In the genomic region with DNA sequence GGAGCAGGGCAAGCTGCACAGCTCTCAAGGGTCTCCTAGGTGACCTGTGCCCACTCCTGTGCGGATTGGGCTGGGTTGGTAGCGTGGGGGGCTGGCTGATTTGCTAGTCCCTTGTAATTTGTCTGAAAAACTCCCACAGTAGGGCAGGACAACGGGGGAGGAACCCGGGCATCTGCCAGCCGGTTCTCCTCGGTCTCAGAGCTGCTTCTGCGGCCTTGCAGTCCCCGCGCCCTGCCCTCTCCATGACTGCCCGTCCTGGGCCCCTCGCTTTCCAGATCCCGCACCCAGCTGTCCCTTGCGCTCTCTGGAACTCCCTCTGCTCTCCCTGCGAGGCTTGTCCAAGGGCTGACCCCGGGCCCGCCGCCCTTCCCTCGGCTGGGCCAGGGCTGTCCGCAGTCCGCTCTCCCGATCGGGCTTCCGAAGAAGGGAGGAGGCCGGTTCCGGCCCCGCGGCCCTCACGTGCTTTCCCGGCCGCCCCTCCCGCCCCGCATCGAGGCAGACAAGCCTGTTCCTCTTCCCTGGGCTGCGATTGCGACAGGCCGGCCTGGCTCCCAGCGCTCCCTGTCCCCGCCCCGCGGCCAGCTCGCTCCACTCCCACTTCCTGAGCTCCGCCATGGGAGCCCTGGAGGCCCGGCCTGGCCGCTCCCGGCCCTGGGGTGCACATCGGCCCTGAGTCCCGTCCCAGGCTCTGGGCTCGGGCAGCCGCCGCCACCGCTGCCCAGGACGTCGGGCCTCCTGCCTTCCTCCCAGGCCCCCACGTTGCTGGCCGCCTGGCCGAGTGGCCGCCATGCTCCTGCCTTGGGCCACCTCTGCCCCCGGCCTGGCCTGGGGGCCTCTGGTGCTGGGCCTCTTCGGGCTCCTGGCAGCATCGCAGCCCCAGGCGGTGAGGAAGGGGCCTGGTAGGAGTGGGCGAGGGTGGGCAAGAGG, we compare ENCODE assay signal across 1 cellular context.
TF ChIP-seq lines count a peak whose summit lies in the region.

Gene LTBR, plus strand, starts transcription at position 591 of the 927 bp plus-strand sequence. Its CDS starts 197 bp downstream, at position 788.

TF ChIP-seq in HepG2, 621 proteins besides CTCF, POLR2A, EP300 and RAD21 (continued from another document and continues in another):
- TF ChIP-seq, protein P1, sequence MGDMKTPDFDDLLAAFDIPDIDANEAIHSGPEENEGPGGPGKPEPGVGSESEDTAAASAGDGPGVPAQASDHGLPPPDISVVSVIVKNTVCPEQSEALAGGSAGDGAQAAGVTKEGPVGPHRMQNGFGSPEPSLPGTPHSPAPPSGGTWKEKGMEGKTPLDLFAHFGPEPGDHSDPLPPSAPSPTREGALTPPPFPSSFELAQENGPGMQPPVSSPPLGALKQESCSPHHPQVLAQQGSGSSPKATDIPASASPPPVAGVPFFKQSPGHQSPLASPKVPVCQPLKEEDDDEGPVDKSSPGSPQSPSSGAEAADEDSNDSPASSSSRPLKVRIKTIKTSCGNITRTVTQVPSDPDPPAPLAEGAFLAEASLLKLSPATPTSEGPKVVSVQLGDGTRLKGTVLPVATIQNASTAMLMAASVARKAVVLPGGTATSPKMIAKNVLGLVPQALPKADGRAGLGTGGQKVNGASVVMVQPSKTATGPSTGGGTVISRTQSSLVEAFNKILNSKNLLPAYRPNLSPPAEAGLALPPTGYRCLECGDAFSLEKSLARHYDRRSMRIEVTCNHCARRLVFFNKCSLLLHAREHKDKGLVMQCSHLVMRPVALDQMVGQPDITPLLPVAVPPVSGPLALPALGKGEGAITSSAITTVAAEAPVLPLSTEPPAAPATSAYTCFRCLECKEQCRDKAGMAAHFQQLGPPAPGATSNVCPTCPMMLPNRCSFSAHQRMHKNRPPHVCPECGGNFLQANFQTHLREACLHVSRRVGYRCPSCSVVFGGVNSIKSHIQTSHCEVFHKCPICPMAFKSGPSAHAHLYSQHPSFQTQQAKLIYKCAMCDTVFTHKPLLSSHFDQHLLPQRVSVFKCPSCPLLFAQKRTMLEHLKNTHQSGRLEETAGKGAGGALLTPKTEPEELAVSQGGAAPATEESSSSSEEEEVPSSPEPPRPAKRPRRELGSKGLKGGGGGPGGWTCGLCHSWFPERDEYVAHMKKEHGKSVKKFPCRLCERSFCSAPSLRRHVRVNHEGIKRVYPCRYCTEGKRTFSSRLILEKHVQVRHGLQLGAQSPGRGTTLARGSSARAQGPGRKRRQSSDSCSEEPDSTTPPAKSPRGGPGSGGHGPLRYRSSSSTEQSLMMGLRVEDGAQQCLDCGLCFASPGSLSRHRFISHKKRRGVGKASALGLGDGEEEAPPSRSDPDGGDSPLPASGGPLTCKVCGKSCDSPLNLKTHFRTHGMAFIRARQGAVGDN (CRISPR knock-in tag; IDR thresholded peaks at IDR 0.05): peak; percentile 97
- TF ChIP-seq SNAI1 (CRISPR knock-in tag; IDR thresholded peaks at IDR 0.05; ENCODE audit: borderline replicate concordance) (peak; percentile 72; the same call in 1 of the 2 replicates), SRY (CRISPR knock-in tag; IDR thresholded peaks at IDR 0.05) (peak; percentile 92), HDAC2 (CRISPR knock-in tag; IDR thresholded peaks at IDR 0.05) (peak; percentile 86), NFAT5 (CRISPR knock-in tag; IDR thresholded peaks at IDR 0.05) (0 out of 2 replicates have a peak, but pooled peaks have one; percentile 20), KDM5B (CRISPR knock-in tag; IDR thresholded peaks at IDR 0.05; ENCODE audit: borderline replicate concordance) (peak; percentile 97), ZNF18 (CRISPR knock-in tag; IDR thresholded peaks at IDR 0.05; ENCODE audit: insufficient replicate concordance) (peak; percentile 89), GATA4 (IDR thresholded peaks at IDR 0.05; ENCODE audit: borderline replicate concordance, low read depth) (0 out of 2 replicates have a peak, but pooled peaks have one; percentile 29), ZMYM3 (CRISPR knock-in tag; IDR thresholded peaks at IDR 0.05) (peak; percentile 35; the same call in 1 of the 2 replicates), SRSF1 (optimal IDR thresholded peaks at IDR 0.05; ENCODE audit: low read depth, low read length) (no peak), RBM22 (optimal IDR thresholded peaks at IDR 0.05; ENCODE audit: low read length) (no peak), AHR (CRISPR knock-in tag; IDR thresholded peaks at IDR 0.05) (peak; percentile 74; the same call in 1 of the 2 replicates), ZNF816 (CRISPR knock-in tag; IDR thresholded peaks at IDR 0.05; ENCODE audit: borderline replicate concordance) (peak; percentile 58), ETV5 (CRISPR knock-in tag; IDR thresholded peaks at IDR 0.05; ENCODE audit: borderline replicate concordance) (peak; percentile 93), KDM1A (CRISPR knock-in tag; IDR thresholded peaks at IDR 0.05) (peak; percentile 32; the same call in 1 of the 2 replicates), KAT8 (CRISPR knock-in tag; IDR thresholded peaks at IDR 0.05) (peak; percentile 83), ZC3H4 (CRISPR knock-in tag; IDR thresholded peaks at IDR 0.05; ENCODE audit: borderline replicate concordance) (peak; percentile 81; the same call in 1 of the 2 replicates), HMGA1 (CRISPR knock-in tag; conservative IDR thresholded peaks at IDR 0.05) (no peak), ZBTB7B (CRISPR knock-in tag; IDR thresholded peaks at IDR 0.05) (peak; percentile 70), TCF12 (IDR thresholded peaks at IDR 0.05) (no peak), TCF12 (CRISPR knock-in tag; IDR thresholded peaks at IDR 0.05) (peak; percentile 89; the same call in 1 of the 2 replicates), SRSF4 (IDR thresholded peaks at IDR 0.05; ENCODE audit: low read depth, low read length, poor library complexity, severe bottlenecking) (no peak), ZNF709 (CRISPR knock-in tag; IDR thresholded peaks at IDR 0.05) (peak; percentile 83), EZH2 (conservative IDR thresholded peaks at IDR 0.05; ENCODE audit: low read depth, low read length) (no peak), ZMYM2 (CRISPR knock-in tag; IDR thresholded peaks at IDR 0.05) (no peak), ZSCAN25 (CRISPR knock-in tag; IDR thresholded peaks at IDR 0.05) (peak; percentile 90), ZNF343 (CRISPR knock-in tag; IDR thresholded peaks at IDR 0.05) (peak; percentile 44; the same call in 1 of the 2 replicates), MYPOP (CRISPR knock-in tag; IDR thresholded peaks at IDR 0.05) (peak; percentile 96)
- TF ChIP-seq, protein P2, sequence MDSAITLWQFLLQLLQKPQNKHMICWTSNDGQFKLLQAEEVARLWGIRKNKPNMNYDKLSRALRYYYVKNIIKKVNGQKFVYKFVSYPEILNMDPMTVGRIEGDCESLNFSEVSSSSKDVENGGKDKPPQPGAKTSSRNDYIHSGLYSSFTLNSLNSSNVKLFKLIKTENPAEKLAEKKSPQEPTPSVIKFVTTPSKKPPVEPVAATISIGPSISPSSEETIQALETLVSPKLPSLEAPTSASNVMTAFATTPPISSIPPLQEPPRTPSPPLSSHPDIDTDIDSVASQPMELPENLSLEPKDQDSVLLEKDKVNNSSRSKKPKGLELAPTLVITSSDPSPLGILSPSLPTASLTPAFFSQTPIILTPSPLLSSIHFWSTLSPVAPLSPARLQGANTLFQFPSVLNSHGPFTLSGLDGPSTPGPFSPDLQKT (CRISPR knock-in tag; IDR thresholded peaks at IDR 0.05; ENCODE audit: borderline replicate concordance): no peak
- TF ChIP-seq, protein P3, sequence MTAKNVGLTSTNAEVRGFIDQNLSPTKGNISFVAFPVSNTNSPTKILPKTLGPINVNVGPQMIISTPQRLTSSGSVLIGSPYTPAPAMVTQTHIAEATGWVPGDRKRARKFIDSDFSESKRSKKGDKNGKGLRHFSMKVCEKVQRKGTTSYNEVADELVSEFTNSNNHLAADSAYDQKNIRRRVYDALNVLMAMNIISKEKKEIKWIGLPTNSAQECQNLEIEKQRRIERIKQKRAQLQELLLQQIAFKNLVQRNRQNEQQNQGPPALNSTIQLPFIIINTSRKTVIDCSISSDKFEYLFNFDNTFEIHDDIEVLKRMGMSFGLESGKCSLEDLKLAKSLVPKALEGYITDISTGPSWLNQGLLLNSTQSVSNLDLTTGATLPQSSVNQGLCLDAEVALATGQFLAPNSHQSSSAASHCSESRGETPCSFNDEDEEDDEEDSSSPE (CRISPR knock-in tag; IDR thresholded peaks at IDR 0.05): peak; percentile 92
- TF ChIP-seq, protein P4, sequence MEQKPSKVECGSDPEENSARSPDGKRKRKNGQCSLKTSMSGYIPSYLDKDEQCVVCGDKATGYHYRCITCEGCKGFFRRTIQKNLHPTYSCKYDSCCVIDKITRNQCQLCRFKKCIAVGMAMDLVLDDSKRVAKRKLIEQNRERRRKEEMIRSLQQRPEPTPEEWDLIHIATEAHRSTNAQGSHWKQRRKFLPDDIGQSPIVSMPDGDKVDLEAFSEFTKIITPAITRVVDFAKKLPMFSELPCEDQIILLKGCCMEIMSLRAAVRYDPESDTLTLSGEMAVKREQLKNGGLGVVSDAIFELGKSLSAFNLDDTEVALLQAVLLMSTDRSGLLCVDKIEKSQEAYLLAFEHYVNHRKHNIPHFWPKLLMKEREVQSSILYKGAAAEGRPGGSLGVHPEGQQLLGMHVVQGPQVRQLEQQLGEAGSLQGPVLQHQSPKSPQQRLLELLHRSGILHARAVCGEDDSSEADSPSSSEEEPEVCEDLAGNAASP (CRISPR knock-in tag; IDR thresholded peaks at IDR 0.05; ENCODE audit: borderline replicate concordance): peak; percentile 82
- TF ChIP-seq, protein P5, sequence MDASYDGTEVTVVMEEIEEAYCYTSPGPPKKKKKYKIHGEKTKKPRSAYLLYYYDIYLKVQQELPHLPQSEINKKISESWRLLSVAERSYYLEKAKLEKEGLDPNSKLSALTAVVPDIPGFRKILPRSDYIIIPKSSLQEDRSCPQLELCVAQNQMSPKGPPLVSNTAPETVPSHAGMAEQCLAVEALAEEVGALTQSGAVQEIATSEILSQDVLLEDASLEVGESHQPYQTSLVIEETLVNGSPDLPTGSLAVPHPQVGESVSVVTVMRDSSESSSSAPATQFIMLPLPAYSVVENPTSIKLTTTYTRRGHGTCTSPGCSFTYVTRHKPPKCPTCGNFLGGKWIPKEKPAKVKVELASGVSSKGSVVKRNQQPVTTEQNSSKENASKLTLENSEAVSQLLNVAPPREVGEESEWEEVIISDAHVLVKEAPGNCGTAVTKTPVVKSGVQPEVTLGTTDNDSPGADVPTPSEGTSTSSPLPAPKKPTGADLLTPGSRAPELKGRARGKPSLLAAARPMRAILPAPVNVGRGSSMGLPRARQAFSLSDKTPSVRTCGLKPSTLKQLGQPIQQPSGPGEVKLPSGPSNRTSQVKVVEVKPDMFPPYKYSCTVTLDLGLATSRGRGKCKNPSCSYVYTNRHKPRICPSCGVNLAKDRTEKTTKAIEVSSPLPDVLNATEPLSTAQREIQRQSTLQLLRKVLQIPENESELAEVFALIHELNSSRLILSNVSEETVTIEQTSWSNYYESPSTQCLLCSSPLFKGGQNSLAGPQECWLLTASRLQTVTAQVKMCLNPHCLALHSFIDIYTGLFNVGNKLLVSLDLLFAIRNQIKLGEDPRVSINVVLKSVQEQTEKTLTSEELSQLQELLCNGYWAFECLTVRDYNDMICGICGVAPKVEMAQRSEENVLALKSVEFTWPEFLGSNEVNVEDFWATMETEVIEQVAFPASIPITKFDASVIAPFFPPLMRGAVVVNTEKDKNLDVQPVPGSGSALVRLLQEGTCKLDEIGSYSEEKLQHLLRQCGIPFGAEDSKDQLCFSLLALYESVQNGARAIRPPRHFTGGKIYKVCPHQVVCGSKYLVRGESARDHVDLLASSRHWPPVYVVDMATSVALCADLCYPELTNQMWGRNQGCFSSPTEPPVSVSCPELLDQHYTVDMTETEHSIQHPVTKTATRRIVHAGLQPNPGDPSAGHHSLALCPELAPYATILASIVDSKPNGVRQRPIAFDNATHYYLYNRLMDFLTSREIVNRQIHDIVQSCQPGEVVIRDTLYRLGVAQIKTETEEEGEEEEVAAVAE (CRISPR knock-in tag; IDR thresholded peaks at IDR 0.05; ENCODE audit: borderline replicate concordance): peak; percentile 85
